17 cellular contexts compared by ENCODE assay signal in the genomic region with DNA sequence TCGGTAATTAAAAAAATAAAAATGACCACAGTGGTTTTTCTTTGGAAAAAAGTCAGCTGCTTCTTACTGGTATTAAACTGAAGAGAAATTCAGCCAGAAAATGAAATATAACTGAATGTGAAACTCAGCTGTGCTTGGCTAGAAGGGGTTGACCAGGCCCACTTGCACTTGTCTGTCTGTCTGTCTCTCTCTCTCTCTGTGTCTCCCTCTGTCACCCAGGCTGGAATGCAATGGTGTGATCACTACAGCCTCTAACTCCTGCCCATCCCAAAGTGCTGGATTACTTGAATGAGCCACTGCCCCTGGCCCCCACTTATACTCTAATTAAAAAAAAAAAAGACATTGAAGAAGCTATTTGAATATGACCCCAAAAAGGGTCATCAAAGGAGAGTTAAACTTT.
"Had no signal": no experiment of that assay in that cellular context is flagged by ENCODE, and none has a peak within 500 bp of the region (broad histone marks: within the 10 kb centered on the region; RNA-seq: fewer than 3 reads in every experiment).

No MANE protein-coding gene starts in this region.

- H3K4me1 ChIP-seq: body of pancreas, lower lobe of right lung, vagina had no signal

- H3K9me3 ChIP-seq: body of pancreas, lower lobe of right lung, sigmoid colon, vagina had no signal

- H3K27me3 ChIP-seq: body of pancreas, sigmoid colon, vagina had no signal

- ATAC-seq: activated CD4-positive, CD25-positive, alpha-beta regulatory T cell treated with anti-CD3 and anti-CD28 coated beads, Interleukin-2, amount 50 U/mL, for 24 hours; activated CD8-positive, alpha-beta T cell treated with anti-CD3 and anti-CD28 coated beads, Interleukin-2, amount 10 ng/mL, durations not matched to agents 7 days and 5 days; body of pancreas; effector memory CD8-positive, alpha-beta T cell; stimulated activated naive B cell treated with anti-CD40 and anti-IgM and Interleukin-4, amounts not matched to agents 10 μg/mL and 1 μg/mL and 100 μg/mL, for 72 hours had no signal

- H3K36me3 ChIP-seq: lower lobe of right lung, sigmoid colon, vagina had no signal

- H3K4me1 Mint-ChIP-seq: activated CD4-positive, alpha-beta T cell treated with anti-CD3 and anti-CD28 coated beads, Interleukin-2, amount 10 ng/mL, durations not matched to agents 7 days and 5 days; activated naive CD8-positive, alpha-beta T cell treated with anti-CD3 and anti-CD28 coated beads, Interleukin-2, amount 10 ng/mL, durations not matched to agents 7 days and 5 days had no signal

- H3K4me3 Mint-ChIP-seq: activated CD4-positive, alpha-beta T cell treated with anti-CD3 and anti-CD28 coated beads, Interleukin-2, amount 10 ng/mL, durations not matched to agents 7 days and 5 days; activated CD8-positive, alpha-beta T cell treated with anti-CD3 and anti-CD28 coated beads, Interleukin-2, amount 10 ng/mL, durations not matched to agents 7 days and 5 days; activated naive CD8-positive, alpha-beta T cell treated with anti-CD3 and anti-CD28 coated beads, Interleukin-2, amount 10 ng/mL, durations not matched to agents 7 days and 5 days; activated T-cell treated with anti-CD3 and anti-CD28 coated beads, Interleukin-2, amount 50 U/mL, for 24 hours; effector memory CD8-positive, alpha-beta T cell; nephron progenitor cell; stimulated activated naive B cell treated with anti-CD40 and anti-IgM and Interleukin-4, amounts not matched to agents 10 μg/mL and 1 μg/mL and 100 μg/mL, for 72 hours; T-helper 1 cell treated with Interleukin-12 subunit alpha and Interleukin-12 subunit beta and Interleukin-4 antibody, amounts not matched to agents 30 μg/mL and 1 μg/mL, for 36 hours had no signal

- H3K27ac Mint-ChIP-seq: activated CD4-positive, alpha-beta T cell treated with anti-CD3 and anti-CD28 coated beads, Interleukin-2, amount 10 ng/mL, durations not matched to agents 7 days and 5 days; activated CD8-positive, alpha-beta T cell treated with anti-CD3 and anti-CD28 coated beads, Interleukin-2, amount 10 ng/mL, durations not matched to agents 7 days and 5 days; activated naive CD8-positive, alpha-beta T cell treated with anti-CD3 and anti-CD28 coated beads, Interleukin-2, amount 10 ng/mL, durations not matched to agents 7 days and 5 days; activated T-cell treated with anti-CD3 and anti-CD28 coated beads, Interleukin-2, amount 50 U/mL, for 24 hours; activated T-helper 2 cell treated with anti-CD3 and anti-CD28 coated beads, Interferon-gamma antibody, Interleukin-2, Interleukin-4, amounts not matched to agents 10 μg/mL and 5 μg/mL and 100 μg/mL, durations not matched to agents 14 hours and 24 hours and 36 hours; effector memory CD8-positive, alpha-beta T cell; stimulated activated naive B cell treated with anti-CD40 and anti-IgM and Interleukin-4, amounts not matched to agents 10 μg/mL and 1 μg/mL and 100 μg/mL, for 72 hours; T-helper 1 cell treated with Interleukin-12 subunit alpha and Interleukin-12 subunit beta and Interleukin-4 antibody, amounts not matched to agents 30 μg/mL and 1 μg/mL, for 36 hours had no signal

- H3K4me3 ChIP-seq: body of pancreas, lower lobe of right lung, sigmoid colon, vagina had no signal

- H3K36me3 Mint-ChIP-seq: activated naive CD8-positive, alpha-beta T cell treated with anti-CD3 and anti-CD28 coated beads, Interleukin-2, amount 10 ng/mL, durations not matched to agents 7 days and 5 days; stimulated activated naive B cell treated with anti-CD40 and anti-IgM and Interleukin-4, amounts not matched to agents 10 μg/mL and 1 μg/mL and 100 μg/mL, for 72 hours had no signal

- H3K9me3 Mint-ChIP-seq: activated CD4-positive, alpha-beta T cell treated with anti-CD3 and anti-CD28 coated beads, Interleukin-2, amount 10 ng/mL, durations not matched to agents 7 days and 5 days; activated naive CD8-positive, alpha-beta T cell treated with anti-CD3 and anti-CD28 coated beads, Interleukin-2, amount 10 ng/mL, durations not matched to agents 7 days and 5 days; activated T-cell treated with anti-CD3 and anti-CD28 coated beads, Interleukin-2, amount 50 U/mL, for 24 hours; activated T-helper 2 cell treated with anti-CD3 and anti-CD28 coated beads, Interferon-gamma antibody, Interleukin-2, Interleukin-4, amounts not matched to agents 10 μg/mL and 5 μg/mL and 100 μg/mL, durations not matched to agents 14 hours and 24 hours and 36 hours; effector memory CD8-positive, alpha-beta T cell; stimulated activated naive B cell treated with anti-CD40 and anti-IgM and Interleukin-4, amounts not matched to agents 10 μg/mL and 1 μg/mL and 100 μg/mL, for 72 hours; T-helper 1 cell treated with Interleukin-12 subunit alpha and Interleukin-12 subunit beta and Interleukin-4 antibody, amounts not matched to agents 30 μg/mL and 1 μg/mL, for 36 hours had no signal

- DNase-seq: activated CD4-positive, alpha-beta T cell treated with anti-CD3 and anti-CD28 coated beads, Interleukin-2, amount 10 ng/mL, durations not matched to agents 7 days and 5 days; activated CD8-positive, alpha-beta T cell treated with anti-CD3 and anti-CD28 coated beads, Interleukin-2, amount 10 ng/mL, durations not matched to agents 7 days and 5 days; activated naive CD4-positive, alpha-beta T cell treated with Interleukin-2 at 50 U/mL for 16 hours; activated naive CD8-positive, alpha-beta T cell treated with anti-CD3 and anti-CD28 coated beads, Interleukin-2, amount 10 ng/mL, durations not matched to agents 7 days and 5 days; activated T-cell treated with anti-CD3 and anti-CD28 coated beads, Interleukin-2, amount 50 U/mL, for 24 hours; amygdala; body of pancreas; caudate nucleus; effector memory CD8-positive, alpha-beta T cell; lower lobe of right lung; nephron progenitor cell; sigmoid colon; stimulated activated naive B cell treated with anti-CD40 and anti-IgM and Interleukin-4, amounts not matched to agents 10 μg/mL and 1 μg/mL and 100 μg/mL, for 72 hours had no signal

- H3K27ac ChIP-seq: body of pancreas, lower lobe of right lung, sigmoid colon, vagina had no signal
